Comparison of ENCODE assay signal across 2 cellular contexts in the genomic region with DNA sequence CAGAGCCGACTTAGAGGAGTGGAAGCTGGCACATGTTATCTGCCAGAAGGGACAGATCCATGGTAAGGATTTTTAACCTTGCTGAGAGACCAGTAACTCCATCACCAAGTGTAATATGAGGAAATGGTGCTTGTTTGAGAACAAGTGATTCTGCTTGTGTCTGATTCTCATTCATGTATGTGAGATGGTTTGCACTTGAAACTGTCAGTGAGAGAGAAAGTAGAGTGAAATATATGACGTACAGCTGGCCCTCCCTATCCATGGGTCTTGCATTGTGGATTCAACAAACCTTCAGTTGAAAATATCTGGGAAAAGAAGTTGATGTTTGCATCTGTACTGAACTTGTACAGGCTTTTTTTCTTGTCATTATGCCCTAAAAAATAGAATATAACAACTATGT.
TF ChIP-seq lines count a peak whose summit lies in the region.

No MANE protein-coding gene starts in this region.

TF ChIP-seq in HEK293, 187 proteins besides CTCF, POLR2A, EP300 and RAD21 (continued from another document):
- TF ChIP-seq, protein P1, sequence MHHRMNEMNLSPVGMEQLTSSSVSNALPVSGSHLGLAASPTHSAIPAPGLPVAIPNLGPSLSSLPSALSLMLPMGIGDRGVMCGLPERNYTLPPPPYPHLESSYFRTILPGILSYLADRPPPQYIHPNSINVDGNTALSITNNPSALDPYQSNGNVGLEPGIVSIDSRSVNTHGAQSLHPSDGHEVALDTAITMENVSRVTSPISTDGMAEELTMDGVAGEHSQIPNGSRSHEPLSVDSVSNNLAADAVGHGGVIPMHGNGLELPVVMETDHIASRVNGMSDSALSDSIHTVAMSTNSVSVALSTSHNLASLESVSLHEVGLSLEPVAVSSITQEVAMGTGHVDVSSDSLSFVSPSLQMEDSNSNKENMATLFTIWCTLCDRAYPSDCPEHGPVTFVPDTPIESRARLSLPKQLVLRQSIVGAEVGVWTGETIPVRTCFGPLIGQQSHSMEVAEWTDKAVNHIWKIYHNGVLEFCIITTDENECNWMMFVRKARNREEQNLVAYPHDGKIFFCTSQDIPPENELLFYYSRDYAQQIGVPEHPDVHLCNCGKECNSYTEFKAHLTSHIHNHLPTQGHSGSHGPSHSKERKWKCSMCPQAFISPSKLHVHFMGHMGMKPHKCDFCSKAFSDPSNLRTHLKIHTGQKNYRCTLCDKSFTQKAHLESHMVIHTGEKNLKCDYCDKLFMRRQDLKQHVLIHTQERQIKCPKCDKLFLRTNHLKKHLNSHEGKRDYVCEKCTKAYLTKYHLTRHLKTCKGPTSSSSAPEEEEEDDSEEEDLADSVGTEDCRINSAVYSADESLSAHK (tag by site-specific recombination; IDR thresholded peaks at IDR 0.05) = peak; percentile 68; the same call in 1 of the 2 replicates

TF ChIP-seq in GM12878, 131 proteins besides CTCF, POLR2A, EP300 and RAD21 (continued from another document):
- TF ChIP-seq, protein P2, sequence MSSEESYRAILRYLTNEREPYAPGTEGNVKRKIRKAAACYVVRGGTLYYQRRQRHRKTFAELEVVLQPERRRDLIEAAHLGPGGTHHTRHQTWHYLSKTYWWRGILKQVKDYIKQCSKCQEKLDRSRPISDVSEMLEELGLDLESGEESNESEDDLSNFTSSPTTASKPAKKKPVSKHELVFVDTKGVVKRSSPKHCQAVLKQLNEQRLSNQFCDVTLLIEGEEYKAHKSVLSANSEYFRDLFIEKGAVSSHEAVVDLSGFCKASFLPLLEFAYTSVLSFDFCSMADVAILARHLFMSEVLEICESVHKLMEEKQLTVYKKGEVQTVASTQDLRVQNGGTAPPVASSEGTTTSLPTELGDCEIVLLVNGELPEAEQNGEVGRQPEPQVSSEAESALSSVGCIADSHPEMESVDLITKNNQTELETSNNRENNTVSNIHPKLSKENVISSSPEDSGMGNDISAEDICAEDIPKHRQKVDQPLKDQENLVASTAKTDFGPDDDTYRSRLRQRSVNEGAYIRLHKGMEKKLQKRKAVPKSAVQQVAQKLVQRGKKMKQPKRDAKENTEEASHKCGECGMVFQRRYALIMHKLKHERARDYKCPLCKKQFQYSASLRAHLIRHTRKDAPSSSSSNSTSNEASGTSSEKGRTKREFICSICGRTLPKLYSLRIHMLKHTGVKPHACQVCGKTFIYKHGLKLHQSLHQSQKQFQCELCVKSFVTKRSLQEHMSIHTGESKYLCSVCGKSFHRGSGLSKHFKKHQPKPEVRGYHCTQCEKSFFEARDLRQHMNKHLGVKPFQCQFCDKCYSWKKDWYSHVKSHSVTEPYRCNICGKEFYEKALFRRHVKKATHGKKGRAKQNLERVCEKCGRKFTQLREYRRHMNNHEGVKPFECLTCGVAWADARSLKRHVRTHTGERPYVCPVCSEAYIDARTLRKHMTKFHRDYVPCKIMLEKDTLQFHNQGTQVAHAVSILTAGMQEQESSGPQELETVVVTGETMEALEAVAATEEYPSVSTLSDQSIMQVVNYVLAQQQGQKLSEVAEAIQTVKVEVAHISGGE (CRISPR knock-in tag; IDR thresholded peaks at IDR 0.05) = no peak
- no peak for TF ChIP-seq CHD4 (IDR thresholded peaks at IDR 0.05)
- no peak for TF ChIP-seq MTA3 (IDR thresholded peaks at IDR 0.05; ENCODE audit: borderline replicate concordance, low read length)
- no peak for TF ChIP-seq GABPA (IDR thresholded peaks at IDR 0.05; ENCODE audit: low read depth)
- TF ChIP-seq, protein P3, sequence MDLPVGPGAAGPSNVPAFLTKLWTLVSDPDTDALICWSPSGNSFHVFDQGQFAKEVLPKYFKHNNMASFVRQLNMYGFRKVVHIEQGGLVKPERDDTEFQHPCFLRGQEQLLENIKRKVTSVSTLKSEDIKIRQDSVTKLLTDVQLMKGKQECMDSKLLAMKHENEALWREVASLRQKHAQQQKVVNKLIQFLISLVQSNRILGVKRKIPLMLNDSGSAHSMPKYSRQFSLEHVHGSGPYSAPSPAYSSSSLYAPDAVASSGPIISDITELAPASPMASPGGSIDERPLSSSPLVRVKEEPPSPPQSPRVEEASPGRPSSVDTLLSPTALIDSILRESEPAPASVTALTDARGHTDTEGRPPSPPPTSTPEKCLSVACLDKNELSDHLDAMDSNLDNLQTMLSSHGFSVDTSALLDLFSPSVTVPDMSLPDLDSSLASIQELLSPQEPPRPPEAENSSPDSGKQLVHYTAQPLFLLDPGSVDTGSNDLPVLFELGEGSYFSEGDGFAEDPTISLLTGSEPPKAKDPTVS (IDR thresholded peaks at IDR 0.05; ENCODE audit: low read depth, low read length) = no peak
- TF ChIP-seq ZSCAN29 (IDR thresholded peaks at IDR 0.05) = no peak
- TF ChIP-seq HCFC1 (IDR thresholded peaks at IDR 0.05; ENCODE audit: low read length) = no peak
- no peak for TF ChIP-seq ESRRA (IDR thresholded peaks at IDR 0.05; ENCODE audit: low read length)
TF ChIP-seq in GM12878: peak in this region for 0.
